In the genomic region with DNA sequence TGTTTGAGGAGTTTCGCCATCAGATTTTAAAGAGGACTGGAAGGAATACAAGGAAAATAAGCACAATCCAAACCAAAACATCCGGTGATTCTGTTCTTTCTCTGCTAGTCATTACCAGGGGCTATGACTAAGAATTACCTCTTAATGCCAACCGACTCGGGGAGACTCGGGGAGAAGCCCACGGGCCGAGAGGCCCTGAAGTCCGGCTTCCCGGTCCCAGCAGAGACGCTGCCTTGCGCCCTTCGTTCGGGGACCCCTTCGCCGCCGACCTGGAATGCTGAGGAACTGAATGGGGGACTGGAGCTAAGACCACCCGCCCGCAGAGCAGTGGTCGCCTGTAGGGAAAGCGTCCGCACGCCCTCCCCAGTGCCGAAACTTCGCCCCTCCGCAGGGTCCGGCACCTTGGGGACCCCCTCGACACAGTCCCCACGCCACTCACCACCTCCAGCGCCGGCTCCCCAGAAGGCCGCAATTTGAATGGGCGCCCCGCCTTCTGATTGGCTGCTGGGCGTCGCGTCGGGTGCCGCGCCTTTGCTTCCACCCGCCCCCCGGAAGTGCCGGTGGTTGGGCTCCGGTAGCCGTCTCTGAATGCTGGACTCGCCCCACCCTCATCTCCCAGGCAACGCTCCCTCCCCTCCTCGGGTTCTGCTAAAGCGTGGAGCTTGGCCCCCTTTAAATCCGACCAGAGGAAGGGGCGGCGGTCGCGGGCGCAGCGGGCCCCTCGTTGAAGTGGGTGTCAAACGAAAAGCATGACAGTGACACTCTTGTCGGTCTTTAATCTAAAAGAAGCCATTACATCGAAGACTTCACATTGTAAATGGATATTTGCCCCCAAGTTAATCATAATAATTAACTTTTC, we compare ENCODE assay signal across 7 cellular contexts. TPM values are rescaled to one million over a fixed set of nuclear protein-coding genes. Genes with fewer than 3 reads are reported as not detected.
DNase-seq lines count a peak whose midpoint lies in the region; ATAC-seq lines count a peak whose summit lies in the region.

A gene with protein sequence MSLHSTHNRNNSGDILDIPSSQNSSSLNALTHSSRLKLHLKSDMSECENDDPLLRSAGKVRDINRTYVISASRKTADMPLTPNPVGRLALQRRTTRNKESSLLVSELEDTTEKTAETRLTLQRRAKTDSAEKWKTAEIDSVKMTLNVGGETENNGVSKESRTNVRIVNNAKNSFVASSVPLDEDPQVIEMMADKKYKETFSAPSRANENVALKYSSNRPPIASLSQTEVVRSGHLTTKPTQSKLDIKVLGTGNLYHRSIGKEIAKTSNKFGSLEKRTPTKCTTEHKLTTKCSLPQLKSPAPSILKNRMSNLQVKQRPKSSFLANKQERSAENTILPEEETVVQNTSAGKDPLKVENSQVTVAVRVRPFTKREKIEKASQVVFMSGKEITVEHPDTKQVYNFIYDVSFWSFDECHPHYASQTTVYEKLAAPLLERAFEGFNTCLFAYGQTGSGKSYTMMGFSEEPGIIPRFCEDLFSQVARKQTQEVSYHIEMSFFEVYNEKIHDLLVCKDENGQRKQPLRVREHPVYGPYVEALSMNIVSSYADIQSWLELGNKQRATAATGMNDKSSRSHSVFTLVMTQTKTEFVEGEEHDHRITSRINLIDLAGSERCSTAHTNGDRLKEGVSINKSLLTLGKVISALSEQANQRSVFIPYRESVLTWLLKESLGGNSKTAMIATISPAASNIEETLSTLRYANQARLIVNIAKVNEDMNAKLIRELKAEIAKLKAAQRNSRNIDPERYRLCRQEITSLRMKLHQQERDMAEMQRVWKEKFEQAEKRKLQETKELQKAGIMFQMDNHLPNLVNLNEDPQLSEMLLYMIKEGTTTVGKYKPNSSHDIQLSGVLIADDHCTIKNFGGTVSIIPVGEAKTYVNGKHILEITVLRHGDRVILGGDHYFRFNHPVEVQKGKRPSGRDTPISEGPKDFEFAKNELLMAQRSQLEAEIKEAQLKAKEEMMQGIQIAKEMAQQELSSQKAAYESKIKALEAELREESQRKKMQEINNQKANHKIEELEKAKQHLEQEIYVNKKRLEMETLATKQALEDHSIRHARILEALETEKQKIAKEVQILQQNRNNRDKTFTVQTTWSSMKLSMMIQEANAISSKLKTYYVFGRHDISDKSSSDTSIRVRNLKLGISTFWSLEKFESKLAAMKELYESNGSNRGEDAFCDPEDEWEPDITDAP (N-terminal part only) (minus strand): TSS at position 479 of the 859 bp plus-strand sequence. CDS start 2,028 bp downstream, outside the sequence.

- H3K27me3 Mint-ChIP-seq in T-helper 17 cell = no peaks in the 10 kb centered on the region

- peaks cover 11% of the 10 kb centered on the region for H3K4me1 Mint-ChIP-seq in T-helper 17 cell

- H3K4me3 Mint-ChIP-seq in T-helper 17 cell = peak within 1 kb of the TSS; percentile 95

- H3K36me3 Mint-ChIP-seq in T-helper 17 cell (ENCODE audit: low read depth) = no peaks in the 10 kb centered on the region

- DNase-seq in NCI-H187 (lab: John Stamatoyannopoulos, UW) = peak; percentile 55 to 78
- peak; percentile 80 to 92 (median 91) for DNase-seq in T-helper 17 cell
- peak; percentile 8 to 92 (median 78) for DNase-seq in amygdala (lab: John Stamatoyannopoulos, UW)
- peak; percentile 97 for DNase-seq in hepatic stellate cell (ENCODE audit: low spot score)
- peak; percentile 96 for DNase-seq in retina

- ATAC-seq in GM18502 (IDR thresholded peaks at IDR 0.05; ENCODE audit: poor library complexity, unreplicated experiment) = peak; percentile 89
- peak; percentile 96 for ATAC-seq in HG02943 (IDR thresholded peaks at IDR 0.05; ENCODE audit: low read depth, unreplicated experiment)
- peak; percentile 98 for ATAC-seq in T-helper 17 cell

- no peaks in the 10 kb centered on the region for H3K9me3 ChIP-seq in T-helper 17 cell (ENCODE audit: control insufficient read depth, low read length, poor library complexity, severe bottlenecking)

- peak within 1 kb of the TSS; percentile 87 for H3K27ac Mint-ChIP-seq in T-helper 17 cell

RNA-seq across cellular contexts. Expression of the gene that starts here (rescaled TPM):
- under 1 TPM; 0.08 to 0.12 TPM for total RNA-seq in T-helper 17 cell

Comparison
In these comparisons a context has a peak if more than half of its experiments do, and no peak if none do; other contexts are left out.
1. Peak in every context shown above with its lines: DNase-seq and ATAC-seq.
2. Peak in DNase-seq and ATAC-seq in T-helper 17 cell; RNA of the gene not detected or under 1 TPM.